Comparison of ENCODE assay signal across 1 cellular context in genomic region chr12:104986022-104986941, GRCh38.
TF ChIP-seq lines count a peak whose summit lies in the region.

NOPCHAP1 (plus strand) TSS chr12:104986316; CDS start chr12:104986353, 37 bp downstream.

TF ChIP-seq in GM12878, 131 proteins besides CTCF, POLR2A, EP300 and RAD21 (continued from another document and continues in another):
- TF ChIP-seq E2F8 (IDR thresholded peaks at IDR 0.05; ENCODE audit: low read depth, partially characterized antibody) (no peak), CHD4 (IDR thresholded peaks at IDR 0.05) (no peak), BRCA1 (IDR thresholded peaks at IDR 0.05; ENCODE audit: low read depth, low read length) (no peak), RCOR1 (conservative IDR thresholded peaks at IDR 0.05; ENCODE audit: low read depth, low read length) (no peak), ZZZ3 (IDR thresholded peaks at IDR 0.05; ENCODE audit: control insufficient read depth, insufficient read length, low read depth) (no peak), SMAD1 (IDR thresholded peaks at IDR 0.05; ENCODE audit: low read depth, partially characterized antibody) (no peak), ATF2 (IDR thresholded peaks at IDR 0.05; ENCODE audit: low read length) (no peak), MXI1 (IDR thresholded peaks at IDR 0.05; ENCODE audit: low read depth, low read length) (peak; percentile 98), MAX (IDR thresholded peaks at IDR 0.05; ENCODE audit: low read depth, low read length) (peak; percentile 90), SUZ12 (IDR thresholded peaks at IDR 0.05; ENCODE audit: unreplicated experiment) (no peak), IKZF2 (IDR thresholded peaks at IDR 0.05) (peak; percentile 70 to 75), MTA3 (IDR thresholded peaks at IDR 0.05; ENCODE audit: borderline replicate concordance, low read length) (no peak), CEBPB (IDR thresholded peaks at IDR 0.05; ENCODE audit: borderline replicate concordance in 1 of 2, low read depth in 2 of 2, low read length in 2 of 2) (no peak), IRF3 (IDR thresholded peaks at IDR 0.05) (no peak), PAX5 (IDR thresholded peaks at IDR 0.05; ENCODE audit: borderline replicate concordance, low read depth, low read length) (no peak), SKIL (IDR thresholded peaks at IDR 0.05; ENCODE audit: low read depth, poor library complexity, severe bottlenecking) (no peak), KDM1A (IDR thresholded peaks at IDR 0.05; ENCODE audit: borderline replicate concordance) (no peak), MEF2A (IDR thresholded peaks at IDR 0.05; ENCODE audit: insufficient read depth, low read depth, low read length) (no peak), ASH2L (IDR thresholded peaks at IDR 0.05; ENCODE audit: borderline replicate concordance, low read depth) (peak; percentile 48; the same call in 1 of the 2 replicates), RUNX3 (IDR thresholded peaks at IDR 0.05; ENCODE audit: low read length) (no peak), TCF12 (IDR thresholded peaks at IDR 0.05; ENCODE audit: low read depth, low read length) (no peak), FOS (IDR thresholded peaks at IDR 0.05; ENCODE audit: borderline replicate concordance, extremely low read depth, insufficient read length) (no peak), HDAC6 (IDR thresholded peaks at IDR 0.05; ENCODE audit: unreplicated experiment) (no peak), EZH2 (IDR thresholded peaks at IDR 0.05; ENCODE audit: borderline replicate concordance, control insufficient read depth, low read depth, low read length) (no peak), MYC (IDR thresholded peaks at IDR 0.05; ENCODE audit: insufficient read depth, insufficient read length, insufficient replicate concordance, low read length, severe bottlenecking) (peak; percentile 62), ZNF687 (IDR thresholded peaks at IDR 0.05) (peak; percentile 51; the same call in 1 of the 2 replicates), SIN3A (IDR thresholded peaks at IDR 0.05; ENCODE audit: low read depth, low read length) (peak; percentile 85), HDGF (IDR thresholded peaks at IDR 0.05) (peak; percentile 73; the same call in 1 of the 2 replicates), ZNF24 (IDR thresholded peaks at IDR 0.05) (no peak), EED (IDR thresholded peaks at IDR 0.05; ENCODE audit: low read depth) (peak; percentile 65), E4F1 (IDR thresholded peaks at IDR 0.05; ENCODE audit: borderline replicate concordance, partially characterized antibody) (no peak), SMAD5 (IDR thresholded peaks at IDR 0.05; ENCODE audit: low read depth) (peak; percentile 46; the same call in 1 of the 2 replicates), JUNB (IDR thresholded peaks at IDR 0.05) (no peak), LARP7 (IDR thresholded peaks at IDR 0.05) (peak; percentile 49), RFX5 (IDR thresholded peaks at IDR 0.05; ENCODE audit: low read depth, low read length) (peak; percentile 50; the same call in 1 of the 2 replicates), BACH1 (IDR thresholded peaks at IDR 0.05; ENCODE audit: borderline replicate concordance) (peak; percentile 18; the same call in 1 of the 2 replicates), ZBED1 (IDR thresholded peaks at IDR 0.05; ENCODE audit: borderline replicate concordance) (no peak), PBX3 (IDR thresholded peaks at IDR 0.05; ENCODE audit: insufficient replicate concordance, low read depth, low read length) (no peak), PKNOX1 (IDR thresholded peaks at IDR 0.05) (peak; percentile 81), ATF3 (IDR thresholded peaks at IDR 0.05; ENCODE audit: borderline replicate concordance, extremely low read depth, low read depth, low read length) (no peak), MEF2B (IDR thresholded peaks at IDR 0.05; ENCODE audit: partially characterized antibody, poor library complexity, severe bottlenecking) (peak; percentile 56), EGR1 (IDR thresholded peaks at IDR 0.05; ENCODE audit: borderline replicate concordance in 1 of 2, low read depth in 2 of 2, low read length in 2 of 2) (peak in 1 of 2 experiments; percentile 40; a peak in 1 of 3 replicates), SRF (IDR thresholded peaks at IDR 0.05; ENCODE audit: low read depth in 2 of 2, low read length in 2 of 2) (peak; percentile 49 to 82; a peak in 3 of 4 replicates), YBX1 (IDR thresholded peaks at IDR 0.05) (no peak), CBX5 (IDR thresholded peaks at IDR 0.05; ENCODE audit: low read depth) (no peak), RB1 (IDR thresholded peaks at IDR 0.05; ENCODE audit: borderline replicate concordance) (peak; percentile 85), NRF1 (conservative IDR thresholded peaks at IDR 0.05; ENCODE audit: low read depth, low read length) (peak; percentile 53), NR2C2 (IDR thresholded peaks at IDR 0.05; ENCODE audit: borderline replicate concordance, control insufficient read depth, insufficient read length, low read depth) (no peak)
